In the genomic region with DNA sequence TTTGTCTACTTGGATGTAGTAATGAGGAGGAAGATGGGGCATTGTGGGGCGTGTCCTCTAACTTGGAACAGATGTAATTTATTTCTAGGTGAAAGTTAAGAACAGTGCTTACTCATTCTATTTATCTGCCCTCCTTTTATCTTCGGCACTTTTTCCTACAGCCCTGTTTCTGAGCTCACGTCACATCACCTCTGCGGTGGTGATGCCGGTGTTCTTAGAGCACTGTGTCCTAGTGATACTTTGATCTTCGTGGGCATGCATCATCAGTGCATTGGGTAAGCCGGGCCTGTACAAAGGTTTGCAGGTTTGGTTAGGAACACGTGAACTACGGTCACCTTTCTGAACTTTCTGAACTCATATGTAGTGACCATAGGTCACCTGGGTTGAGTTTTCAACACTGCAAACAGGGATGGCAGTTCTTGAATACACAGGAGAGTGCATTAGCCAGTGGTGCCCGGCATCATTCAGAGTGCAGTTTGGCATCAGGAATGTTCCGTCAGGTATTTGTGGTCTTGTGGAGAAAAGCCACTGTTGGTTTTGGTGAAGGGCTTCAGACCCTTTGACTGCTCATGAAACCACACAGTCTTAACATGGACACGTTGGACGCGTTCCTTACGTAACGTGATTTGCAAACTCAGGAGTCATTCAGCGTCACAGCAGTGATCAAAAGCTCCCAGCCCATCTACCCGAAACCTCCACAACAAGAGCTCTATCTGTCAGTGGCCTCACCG, we compare ENCODE assay signal across 1 cellular context.
TF ChIP-seq lines count a peak whose summit lies in the region.

No MANE protein-coding gene starts in this region.

TF ChIP-seq in HepG2, 621 proteins besides CTCF, POLR2A, EP300 and RAD21 (continued from another document and continues in another):
- TF ChIP-seq MAFF (IDR thresholded peaks at IDR 0.05; ENCODE audit: low read depth, low read length) = peak; percentile 59
- no peak for TF ChIP-seq ZNF138 (CRISPR knock-in tag; IDR thresholded peaks at IDR 0.05; ENCODE audit: low read depth)
- TF ChIP-seq TEF (CRISPR knock-in tag; IDR thresholded peaks at IDR 0.05) = peak; percentile 30; the same call in 1 of the 2 replicates
- no peak for TF ChIP-seq TAF15 (IDR thresholded peaks at IDR 0.05; ENCODE audit: low read depth, low read length, poor library complexity, severe bottlenecking)
- peak; percentile 86 for TF ChIP-seq MED8 (CRISPR knock-in tag; IDR thresholded peaks at IDR 0.05; ENCODE audit: insufficient replicate concordance)
- TF ChIP-seq GABPB1 (CRISPR knock-in tag; IDR thresholded peaks at IDR 0.05) = peak; percentile 54; the same call in 1 of the 2 replicates
- no peak for TF ChIP-seq U2AF2 (IDR thresholded peaks at IDR 0.05; ENCODE audit: low read depth, low read length)
- TF ChIP-seq, protein P1, sequence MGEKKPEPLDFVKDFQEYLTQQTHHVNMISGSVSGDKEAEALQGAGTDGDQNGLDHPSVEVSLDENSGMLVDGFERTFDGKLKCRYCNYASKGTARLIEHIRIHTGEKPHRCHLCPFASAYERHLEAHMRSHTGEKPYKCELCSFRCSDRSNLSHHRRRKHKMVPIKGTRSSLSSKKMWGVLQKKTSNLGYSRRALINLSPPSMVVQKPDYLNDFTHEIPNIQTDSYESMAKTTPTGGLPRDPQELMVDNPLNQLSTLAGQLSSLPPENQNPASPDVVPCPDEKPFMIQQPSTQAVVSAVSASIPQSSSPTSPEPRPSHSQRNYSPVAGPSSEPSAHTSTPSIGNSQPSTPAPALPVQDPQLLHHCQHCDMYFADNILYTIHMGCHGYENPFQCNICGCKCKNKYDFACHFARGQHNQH (CRISPR knock-in tag; IDR thresholded peaks at IDR 0.05) = peak; percentile 97
- TF ChIP-seq HNRNPL (IDR thresholded peaks at IDR 0.05; ENCODE audit: low read depth, low read length) = no peak
- TF ChIP-seq BHLHE40 (IDR thresholded peaks at IDR 0.05; ENCODE audit: low read length) = peak; percentile 96
- TF ChIP-seq TEAD3 (CRISPR knock-in tag; optimal IDR thresholded peaks at IDR 0.05; ENCODE audit: borderline replicate concordance) = peak; percentile 85
- TF ChIP-seq MIER2 (CRISPR knock-in tag; IDR thresholded peaks at IDR 0.05) = peak; percentile 82
- TF ChIP-seq RARG (CRISPR knock-in tag; IDR thresholded peaks at IDR 0.05; ENCODE audit: low read depth) = no peak
- no peak for TF ChIP-seq NONO (IDR thresholded peaks at IDR 0.05)
- TF ChIP-seq NONO (CRISPR knock-in tag; conservative IDR thresholded peaks at IDR 0.05) = peak; percentile 91
- TF ChIP-seq NFIC (IDR thresholded peaks at IDR 0.05; ENCODE audit: low read length) = peak; percentile 87
- TF ChIP-seq ZSCAN31 (CRISPR knock-in tag; IDR thresholded peaks at IDR 0.05; ENCODE audit: low read depth) = peak; percentile 44; the same call in 1 of the 2 replicates
- TF ChIP-seq, protein P2, sequence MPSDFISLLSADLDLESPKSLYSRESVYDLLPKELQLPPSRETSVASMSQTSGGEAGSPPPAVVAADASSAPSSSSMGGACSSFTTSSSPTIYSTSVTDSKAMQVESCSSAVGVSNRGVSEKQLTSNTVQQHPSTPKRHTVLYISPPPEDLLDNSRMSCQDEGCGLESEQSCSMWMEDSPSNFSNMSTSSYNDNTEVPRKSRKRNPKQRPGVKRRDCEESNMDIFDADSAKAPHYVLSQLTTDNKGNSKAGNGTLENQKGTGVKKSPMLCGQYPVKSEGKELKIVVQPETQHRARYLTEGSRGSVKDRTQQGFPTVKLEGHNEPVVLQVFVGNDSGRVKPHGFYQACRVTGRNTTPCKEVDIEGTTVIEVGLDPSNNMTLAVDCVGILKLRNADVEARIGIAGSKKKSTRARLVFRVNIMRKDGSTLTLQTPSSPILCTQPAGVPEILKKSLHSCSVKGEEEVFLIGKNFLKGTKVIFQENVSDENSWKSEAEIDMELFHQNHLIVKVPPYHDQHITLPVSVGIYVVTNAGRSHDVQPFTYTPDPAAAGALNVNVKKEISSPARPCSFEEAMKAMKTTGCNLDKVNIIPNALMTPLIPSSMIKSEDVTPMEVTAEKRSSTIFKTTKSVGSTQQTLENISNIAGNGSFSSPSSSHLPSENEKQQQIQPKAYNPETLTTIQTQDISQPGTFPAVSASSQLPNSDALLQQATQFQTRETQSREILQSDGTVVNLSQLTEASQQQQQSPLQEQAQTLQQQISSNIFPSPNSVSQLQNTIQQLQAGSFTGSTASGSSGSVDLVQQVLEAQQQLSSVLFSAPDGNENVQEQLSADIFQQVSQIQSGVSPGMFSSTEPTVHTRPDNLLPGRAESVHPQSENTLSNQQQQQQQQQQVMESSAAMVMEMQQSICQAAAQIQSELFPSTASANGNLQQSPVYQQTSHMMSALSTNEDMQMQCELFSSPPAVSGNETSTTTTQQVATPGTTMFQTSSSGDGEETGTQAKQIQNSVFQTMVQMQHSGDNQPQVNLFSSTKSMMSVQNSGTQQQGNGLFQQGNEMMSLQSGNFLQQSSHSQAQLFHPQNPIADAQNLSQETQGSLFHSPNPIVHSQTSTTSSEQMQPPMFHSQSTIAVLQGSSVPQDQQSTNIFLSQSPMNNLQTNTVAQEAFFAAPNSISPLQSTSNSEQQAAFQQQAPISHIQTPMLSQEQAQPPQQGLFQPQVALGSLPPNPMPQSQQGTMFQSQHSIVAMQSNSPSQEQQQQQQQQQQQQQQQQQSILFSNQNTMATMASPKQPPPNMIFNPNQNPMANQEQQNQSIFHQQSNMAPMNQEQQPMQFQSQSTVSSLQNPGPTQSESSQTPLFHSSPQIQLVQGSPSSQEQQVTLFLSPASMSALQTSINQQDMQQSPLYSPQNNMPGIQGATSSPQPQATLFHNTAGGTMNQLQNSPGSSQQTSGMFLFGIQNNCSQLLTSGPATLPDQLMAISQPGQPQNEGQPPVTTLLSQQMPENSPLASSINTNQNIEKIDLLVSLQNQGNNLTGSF (CRISPR knock-in tag; IDR thresholded peaks at IDR 0.05) = no peak
- TF ChIP-seq, protein P3, sequence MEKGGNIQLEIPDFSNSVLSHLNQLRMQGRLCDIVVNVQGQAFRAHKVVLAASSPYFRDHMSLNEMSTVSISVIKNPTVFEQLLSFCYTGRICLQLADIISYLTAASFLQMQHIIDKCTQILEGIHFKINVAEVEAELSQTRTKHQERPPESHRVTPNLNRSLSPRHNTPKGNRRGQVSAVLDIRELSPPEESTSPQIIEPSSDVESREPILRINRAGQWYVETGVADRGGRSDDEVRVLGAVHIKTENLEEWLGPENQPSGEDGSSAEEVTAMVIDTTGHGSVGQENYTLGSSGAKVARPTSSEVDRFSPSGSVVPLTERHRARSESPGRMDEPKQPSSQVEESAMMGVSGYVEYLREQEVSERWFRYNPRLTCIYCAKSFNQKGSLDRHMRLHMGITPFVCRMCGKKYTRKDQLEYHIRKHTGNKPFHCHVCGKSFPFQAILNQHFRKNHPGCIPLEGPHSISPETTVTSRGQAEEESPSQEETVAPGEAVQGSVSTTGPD (CRISPR knock-in tag; IDR thresholded peaks at IDR 0.05) = peak; percentile 99
- no peak for TF ChIP-seq ZNF781 (CRISPR knock-in tag; IDR thresholded peaks at IDR 0.05; ENCODE audit: borderline replicate concordance, not compliant biosample characterization)
- TF ChIP-seq FOXO1 (CRISPR knock-in tag; IDR thresholded peaks at IDR 0.05) = peak; percentile 86; the same call in 1 of the 2 replicates
- TF ChIP-seq, protein P4, sequence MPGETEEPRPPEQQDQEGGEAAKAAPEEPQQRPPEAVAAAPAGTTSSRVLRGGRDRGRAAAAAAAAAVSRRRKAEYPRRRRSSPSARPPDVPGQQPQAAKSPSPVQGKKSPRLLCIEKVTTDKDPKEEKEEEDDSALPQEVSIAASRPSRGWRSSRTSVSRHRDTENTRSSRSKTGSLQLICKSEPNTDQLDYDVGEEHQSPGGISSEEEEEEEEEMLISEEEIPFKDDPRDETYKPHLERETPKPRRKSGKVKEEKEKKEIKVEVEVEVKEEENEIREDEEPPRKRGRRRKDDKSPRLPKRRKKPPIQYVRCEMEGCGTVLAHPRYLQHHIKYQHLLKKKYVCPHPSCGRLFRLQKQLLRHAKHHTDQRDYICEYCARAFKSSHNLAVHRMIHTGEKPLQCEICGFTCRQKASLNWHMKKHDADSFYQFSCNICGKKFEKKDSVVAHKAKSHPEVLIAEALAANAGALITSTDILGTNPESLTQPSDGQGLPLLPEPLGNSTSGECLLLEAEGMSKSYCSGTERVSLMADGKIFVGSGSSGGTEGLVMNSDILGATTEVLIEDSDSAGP (CRISPR knock-in tag; IDR thresholded peaks at IDR 0.05; ENCODE audit: borderline replicate concordance) = peak; percentile 40
- TF ChIP-seq, protein P5, sequence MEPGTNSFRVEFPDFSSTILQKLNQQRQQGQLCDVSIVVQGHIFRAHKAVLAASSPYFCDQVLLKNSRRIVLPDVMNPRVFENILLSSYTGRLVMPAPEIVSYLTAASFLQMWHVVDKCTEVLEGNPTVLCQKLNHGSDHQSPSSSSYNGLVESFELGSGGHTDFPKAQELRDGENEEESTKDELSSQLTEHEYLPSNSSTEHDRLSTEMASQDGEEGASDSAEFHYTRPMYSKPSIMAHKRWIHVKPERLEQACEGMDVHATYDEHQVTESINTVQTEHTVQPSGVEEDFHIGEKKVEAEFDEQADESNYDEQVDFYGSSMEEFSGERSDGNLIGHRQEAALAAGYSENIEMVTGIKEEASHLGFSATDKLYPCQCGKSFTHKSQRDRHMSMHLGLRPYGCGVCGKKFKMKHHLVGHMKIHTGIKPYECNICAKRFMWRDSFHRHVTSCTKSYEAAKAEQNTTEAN (CRISPR knock-in tag; conservative IDR thresholded peaks at IDR 0.05) = peak; percentile 77
- TF ChIP-seq KLF11 (CRISPR knock-in tag; IDR thresholded peaks at IDR 0.05) = 0 out of 2 replicates have a peak, but pooled peaks have one; percentile 20
- TF ChIP-seq CBX1 (IDR thresholded peaks at IDR 0.05; ENCODE audit: low read depth) = no peak
- TF ChIP-seq HOXA3 (CRISPR knock-in tag; IDR thresholded peaks at IDR 0.05) = peak; percentile 96
- TF ChIP-seq ATF1 (CRISPR knock-in tag; IDR thresholded peaks at IDR 0.05) = peak; percentile 89
- TF ChIP-seq TCF7L2 (IDR thresholded peaks at IDR 0.05; ENCODE audit: low read depth, low read length) = peak; percentile 81; the same call in 1 of the 2 replicates
- TF ChIP-seq FOXA3 (CRISPR knock-in tag; IDR thresholded peaks at IDR 0.05) = peak; percentile 90
- peak; percentile 87 for TF ChIP-seq ATF7 (IDR thresholded peaks at IDR 0.05)
- peak; percentile 97 for TF ChIP-seq ATF7 (CRISPR knock-in tag; IDR thresholded peaks at IDR 0.05)
- TF ChIP-seq ZNF564 (CRISPR knock-in tag; IDR thresholded peaks at IDR 0.05) = peak; percentile 56; the same call in 1 of the 2 replicates
- TF ChIP-seq CEBPZ (IDR thresholded peaks at IDR 0.05; ENCODE audit: low read length) = no peak
- TF ChIP-seq GPN1 (CRISPR knock-in tag; IDR thresholded peaks at IDR 0.05; ENCODE audit: borderline replicate concordance) = no peak
- TF ChIP-seq ZNF460 (CRISPR knock-in tag; IDR thresholded peaks at IDR 0.05; ENCODE audit: borderline replicate concordance) = peak; percentile 56; the same call in 1 of the 2 replicates
- peak; percentile 68; the same call in 1 of the 2 replicates for TF ChIP-seq ARNT2 (CRISPR knock-in tag; IDR thresholded peaks at IDR 0.05; ENCODE audit: low read depth)
- peak; percentile 73; the same call in 1 of the 2 replicates for TF ChIP-seq ZNF431 (CRISPR knock-in tag; IDR thresholded peaks at IDR 0.05; ENCODE audit: borderline replicate concordance, low read depth)
- peak; percentile 94; the same call in 1 of the 2 replicates for TF ChIP-seq MIER3 (CRISPR knock-in tag; IDR thresholded peaks at IDR 0.05; ENCODE audit: borderline replicate concordance)
- TF ChIP-seq, protein P6, sequence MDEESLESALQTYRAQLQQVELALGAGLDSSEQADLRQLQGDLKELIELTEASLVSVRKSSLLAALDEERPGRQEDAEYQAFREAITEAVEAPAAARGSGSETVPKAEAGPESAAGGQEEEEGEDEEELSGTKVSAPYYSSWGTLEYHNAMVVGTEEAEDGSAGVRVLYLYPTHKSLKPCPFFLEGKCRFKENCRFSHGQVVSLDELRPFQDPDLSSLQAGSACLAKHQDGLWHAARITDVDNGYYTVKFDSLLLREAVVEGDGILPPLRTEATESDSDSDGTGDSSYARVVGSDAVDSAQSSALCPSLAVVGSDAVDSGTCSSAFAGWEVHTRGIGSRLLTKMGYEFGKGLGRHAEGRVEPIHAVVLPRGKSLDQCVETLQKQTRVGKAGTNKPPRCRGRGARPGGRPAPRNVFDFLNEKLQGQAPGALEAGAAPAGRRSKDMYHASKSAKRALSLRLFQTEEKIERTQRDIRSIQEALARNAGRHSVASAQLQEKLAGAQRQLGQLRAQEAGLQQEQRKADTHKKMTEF (CRISPR knock-in tag; IDR thresholded peaks at IDR 0.05) = peak; percentile 90
- TF ChIP-seq TBL1XR1 (IDR thresholded peaks at IDR 0.05; ENCODE audit: borderline replicate concordance, low read length, partially characterized antibody) = peak; percentile 84
- TF ChIP-seq MAFK (conservative IDR thresholded peaks at IDR 0.05 in 1 of 2, IDR thresholded peaks at IDR 0.05 in 1 of 2; ENCODE audit: low read length in 2 of 2) = peak; percentile 11 to 32; a peak in 2 of 4 replicates
- no peak for TF ChIP-seq HNRNPK (IDR thresholded peaks at IDR 0.05; ENCODE audit: low read depth, low read length, poor library complexity, severe bottlenecking)
- peak; percentile 72; the same call in 1 of the 2 replicates for TF ChIP-seq ZNF670 (CRISPR knock-in tag; IDR thresholded peaks at IDR 0.05; ENCODE audit: borderline replicate concordance)
- peak; percentile 78; the same call in 1 of the 2 replicates for TF ChIP-seq SIN3A (IDR thresholded peaks at IDR 0.05; ENCODE audit: borderline replicate concordance, low read depth, low read length)
